In the genomic region with DNA sequence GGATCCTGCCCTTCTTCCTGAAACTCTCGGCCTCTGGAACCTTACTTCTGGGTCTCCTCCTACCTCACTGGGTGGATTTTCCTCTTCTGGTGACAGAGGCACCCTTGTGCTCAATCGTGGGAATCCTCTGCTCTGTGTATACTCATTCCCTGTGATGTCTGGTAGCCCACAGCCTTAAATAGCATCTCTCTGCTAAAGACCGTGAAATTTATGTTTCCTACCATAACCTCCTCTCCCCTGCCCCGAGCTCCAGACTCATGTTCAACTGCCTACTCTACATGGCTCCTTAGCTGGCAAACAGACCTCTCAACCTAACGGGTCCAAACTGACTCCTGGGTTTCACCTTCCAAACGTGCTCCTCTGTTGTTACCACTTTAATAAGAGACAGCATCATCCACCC, we compare ENCODE assay signal across 21 cellular contexts. TPM values are rescaled to one million over a fixed set of nuclear protein-coding genes. Genes with fewer than 3 reads are reported as not detected.
"Had no signal": no experiment of that assay in that cellular context is flagged by ENCODE, and none has a peak within 500 bp of the region (broad histone marks: within the 10 kb centered on the region; RNA-seq: fewer than 3 reads in every experiment).

No MANE protein-coding gene starts in this region.

- DNase-seq: IMR-90, MV-4-11, NCI-H1048, NCI-H1105, NCI-H1417, NCI-H1436 treated with DMSO at 0.1 percent for 48 hours, NCI-H1694, NCI-H187 treated with DMSO at 0.1 percent for 48 hours, NCI-H2029 treated with DMSO at 0.1 percent for 48 hours, NCI-H2171 treated with DMSO at 0.1 percent for 48 hours, NCI-H524, NCI-H526 treated with DMSO at 0.1 percent for 48 hours, NCI-H748 treated with DMSO at 0.1 percent for 48 hours, Right ventricle myocardium superior, RPMI8226 had no signal

- H3K27ac ChIP-seq: KMS-11 had no signal

- ATAC-seq: HepG2, SK-N-SH treated with all-trans-retinoic acid at 6 μM for 48 hours had no signal

- H3K9ac ChIP-seq: KMS-11 had no signal

- H3K4me2 ChIP-seq: KMS-11 had no signal

RNA-seq across cellular contexts. Expression of a gene that starts 9.9 kb away (rescaled TPM):
- total RNA-seq: HepG2, HT-29, LHCN-M2, NCI-H460 had no signal

RNA-seq across cellular contexts. Expression of a gene that starts 10.4 kb away (rescaled TPM):
- total RNA-seq: HT-29, IMR-90, NCI-H460, Right ventricle myocardium superior had no signal
